1 cellular context compared by ENCODE assay signal in the genomic region with DNA sequence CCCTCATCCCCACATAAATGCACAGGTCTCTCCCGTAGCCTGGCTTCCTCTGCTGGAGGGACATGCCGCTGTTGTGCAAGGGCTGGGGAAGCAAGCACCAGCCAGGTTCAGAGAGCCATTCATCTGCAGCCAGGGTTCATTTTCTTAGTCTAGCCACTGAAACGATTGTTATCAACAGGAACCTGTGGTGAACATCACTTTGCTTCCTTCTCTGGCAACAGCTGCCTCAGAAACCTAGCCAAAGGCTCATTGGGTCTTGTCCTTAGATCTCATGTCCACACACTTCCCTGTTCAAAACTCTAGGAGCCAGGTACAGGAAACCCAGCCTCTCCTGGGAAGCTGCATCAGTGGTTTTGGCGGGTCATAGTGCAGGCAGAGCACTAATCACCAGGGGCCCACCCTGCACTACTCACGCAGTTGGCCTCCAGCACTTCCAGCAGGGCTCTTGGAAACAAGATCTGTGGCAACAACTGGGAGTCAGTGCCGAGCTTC.
TF ChIP-seq lines count a peak whose summit lies in the region.

No MANE protein-coding gene starts in this region.

TF ChIP-seq in GM12878, 131 proteins besides CTCF, POLR2A, EP300 and RAD21 (continued from another document):
- no peak for TF ChIP-seq IRF3 (IDR thresholded peaks at IDR 0.05)
- TF ChIP-seq EED (IDR thresholded peaks at IDR 0.05; ENCODE audit: low read depth) = 0 out of 2 replicates have a peak, but pooled peaks have one; percentile 34
- TF ChIP-seq TCF7 (IDR thresholded peaks at IDR 0.05; ENCODE audit: borderline replicate concordance) = no peak
- TF ChIP-seq ETV6 (conservative IDR thresholded peaks at IDR 0.05 in 1 of 2, IDR thresholded peaks at IDR 0.05 in 1 of 2; ENCODE audit: borderline replicate concordance in 1 of 2, low read depth in 1 of 2) = no peak
- no peak for TF ChIP-seq ZBTB4 (CRISPR knock-in tag; IDR thresholded peaks at IDR 0.05)
- TF ChIP-seq CREB1 (IDR thresholded peaks at IDR 0.05; ENCODE audit: low read depth) = 0 out of 2 replicates have a peak, but pooled peaks have one; percentile 36
- no peak for TF ChIP-seq NRF1 (conservative IDR thresholded peaks at IDR 0.05; ENCODE audit: low read depth, low read length)
- no peak for TF ChIP-seq NKRF (conservative IDR thresholded peaks at IDR 0.05)
- TF ChIP-seq, protein P1, sequence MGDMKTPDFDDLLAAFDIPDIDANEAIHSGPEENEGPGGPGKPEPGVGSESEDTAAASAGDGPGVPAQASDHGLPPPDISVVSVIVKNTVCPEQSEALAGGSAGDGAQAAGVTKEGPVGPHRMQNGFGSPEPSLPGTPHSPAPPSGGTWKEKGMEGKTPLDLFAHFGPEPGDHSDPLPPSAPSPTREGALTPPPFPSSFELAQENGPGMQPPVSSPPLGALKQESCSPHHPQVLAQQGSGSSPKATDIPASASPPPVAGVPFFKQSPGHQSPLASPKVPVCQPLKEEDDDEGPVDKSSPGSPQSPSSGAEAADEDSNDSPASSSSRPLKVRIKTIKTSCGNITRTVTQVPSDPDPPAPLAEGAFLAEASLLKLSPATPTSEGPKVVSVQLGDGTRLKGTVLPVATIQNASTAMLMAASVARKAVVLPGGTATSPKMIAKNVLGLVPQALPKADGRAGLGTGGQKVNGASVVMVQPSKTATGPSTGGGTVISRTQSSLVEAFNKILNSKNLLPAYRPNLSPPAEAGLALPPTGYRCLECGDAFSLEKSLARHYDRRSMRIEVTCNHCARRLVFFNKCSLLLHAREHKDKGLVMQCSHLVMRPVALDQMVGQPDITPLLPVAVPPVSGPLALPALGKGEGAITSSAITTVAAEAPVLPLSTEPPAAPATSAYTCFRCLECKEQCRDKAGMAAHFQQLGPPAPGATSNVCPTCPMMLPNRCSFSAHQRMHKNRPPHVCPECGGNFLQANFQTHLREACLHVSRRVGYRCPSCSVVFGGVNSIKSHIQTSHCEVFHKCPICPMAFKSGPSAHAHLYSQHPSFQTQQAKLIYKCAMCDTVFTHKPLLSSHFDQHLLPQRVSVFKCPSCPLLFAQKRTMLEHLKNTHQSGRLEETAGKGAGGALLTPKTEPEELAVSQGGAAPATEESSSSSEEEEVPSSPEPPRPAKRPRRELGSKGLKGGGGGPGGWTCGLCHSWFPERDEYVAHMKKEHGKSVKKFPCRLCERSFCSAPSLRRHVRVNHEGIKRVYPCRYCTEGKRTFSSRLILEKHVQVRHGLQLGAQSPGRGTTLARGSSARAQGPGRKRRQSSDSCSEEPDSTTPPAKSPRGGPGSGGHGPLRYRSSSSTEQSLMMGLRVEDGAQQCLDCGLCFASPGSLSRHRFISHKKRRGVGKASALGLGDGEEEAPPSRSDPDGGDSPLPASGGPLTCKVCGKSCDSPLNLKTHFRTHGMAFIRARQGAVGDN (IDR thresholded peaks at IDR 0.05) = peak; percentile 63; the same call in 1 of the 2 replicates
- peak; percentile 29 to 32; a peak in 1 of 4 replicates for TF ChIP-seq IKZF2 (IDR thresholded peaks at IDR 0.05)
- TF ChIP-seq IRF4 (IDR thresholded peaks at IDR 0.05; ENCODE audit: low read depth, low read length) = 0 out of 2 replicates have a peak, but pooled peaks have one; percentile 18
- 0 out of 2 replicates have a peak, but pooled peaks have one; percentile 26 for TF ChIP-seq IKZF1 (conservative IDR thresholded peaks at IDR 0.05)
- no peak for TF ChIP-seq NFXL1 (IDR thresholded peaks at IDR 0.05; ENCODE audit: borderline replicate concordance)
- TF ChIP-seq MAX (IDR thresholded peaks at IDR 0.05; ENCODE audit: low read depth, low read length) = no peak
- peak; percentile 69; the same call in 1 of the 2 replicates for TF ChIP-seq PML (IDR thresholded peaks at IDR 0.05; ENCODE audit: low read length)
- TF ChIP-seq SMAD5 (IDR thresholded peaks at IDR 0.05; ENCODE audit: low read depth) = no peak
- no peak for TF ChIP-seq ZBTB33 (IDR thresholded peaks at IDR 0.05)
- TF ChIP-seq PAX5 (IDR thresholded peaks at IDR 0.05; ENCODE audit: borderline replicate concordance, low read depth, low read length) = 0 out of 2 replicates have a peak, but pooled peaks have one; percentile 12
- no peak for TF ChIP-seq TAF1 (IDR thresholded peaks at IDR 0.05; ENCODE audit: borderline replicate concordance, low read depth, low read length)
- TF ChIP-seq YY1 (IDR thresholded peaks at IDR 0.05; ENCODE audit: low read depth, low read length) = no peak
- no peak for TF ChIP-seq CBFB (IDR thresholded peaks at IDR 0.05; ENCODE audit: low read depth)
TF ChIP-seq in GM12878: peak in this region for 10.
